27 cellular contexts compared by ENCODE assay signal in the genomic region with DNA sequence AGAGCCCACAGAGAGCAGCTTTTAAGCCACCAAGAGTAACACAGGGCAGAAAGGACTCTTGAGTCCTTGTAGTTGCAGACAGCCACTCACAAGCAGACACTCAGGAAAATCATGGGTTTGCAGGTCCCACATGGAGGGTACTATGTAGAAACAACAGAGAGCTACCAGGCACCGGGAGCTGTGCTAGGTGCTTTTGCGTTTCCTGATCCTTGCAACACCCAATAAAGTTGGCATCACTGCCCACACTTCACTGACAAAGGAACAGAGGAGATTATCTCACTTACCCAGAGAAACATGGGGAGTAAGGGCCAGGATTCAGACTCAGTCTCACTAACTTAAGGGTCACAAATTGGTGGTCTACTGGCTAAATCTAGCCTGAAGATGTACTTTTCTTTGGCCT.
"Had no signal": no experiment of that assay in that cellular context is flagged by ENCODE, and none has a peak within 500 bp of the region (broad histone marks: within the 10 kb centered on the region; RNA-seq: fewer than 3 reads in every experiment).

No MANE protein-coding gene starts in this region.

- H3K4me3 Mint-ChIP-seq: naive thymus-derived CD4-positive, alpha-beta T cell; natural killer cell treated with Interleukin-12 subunit alpha and Interleukin-12 subunit beta and Interleukin-15 and Interleukin-18, amount 100 ng/mL, for 72 hours; stimulated activated naive B cell treated with anti-CD40 and anti-IgM and Interleukin-4, amounts not matched to agents 10 μg/mL and 1 μg/mL and 100 μg/mL, for 72 hours had no signal

- H3K27ac Mint-ChIP-seq: naive thymus-derived CD4-positive, alpha-beta T cell; natural killer cell treated with Interleukin-12 subunit alpha and Interleukin-12 subunit beta and Interleukin-15 and Interleukin-18, amount 100 ng/mL, for 72 hours; progenitor cell of endocrine pancreas; stimulated activated naive B cell treated with anti-CD40 and anti-IgM and Interleukin-4, amounts not matched to agents 10 μg/mL and 1 μg/mL and 100 μg/mL, for 72 hours had no signal

- H3K36me3 ChIP-seq: left ventricle myocardium inferior, neutrophil, ovary, right atrium auricular region, stomach, thyroid gland, transverse colon, upper lobe of left lung had no signal

- ATAC-seq: left colon; mucosa of descending colon; naive thymus-derived CD4-positive, alpha-beta T cell; natural killer cell treated with Interleukin-12 subunit alpha and Interleukin-12 subunit beta and Interleukin-15 and Interleukin-18, amount 100 ng/mL, for 72 hours; sciatic nerve; stimulated activated naive B cell treated with anti-CD40 and anti-IgM and Interleukin-4, amounts not matched to agents 10 μg/mL and 1 μg/mL and 100 μg/mL, for 72 hours; stimulated activated naive CD8-positive, alpha-beta T cell treated with anti-CD3 and anti-CD28 coated beads, Interleukin-15, Interleukin-2, amounts not matched to agents 100 U/mL and 50 U/mL, for 24 hours had no signal

- H3K4me1 ChIP-seq: left ventricle myocardium inferior, right atrium auricular region, stomach, testis, thyroid gland had no signal

- H3K9me3 ChIP-seq: left ventricle myocardium inferior, mucosa of descending colon, neutrophil, ovary, right atrium auricular region, stomach, testis, thyroid gland, transverse colon, upper lobe of left lung had no signal

- FAIRE-seq: kidney had no signal

- H3K27me3 Mint-ChIP-seq: stimulated activated naive B cell treated with anti-CD40 and anti-IgM and Interleukin-4, amounts not matched to agents 10 μg/mL and 1 μg/mL and 100 μg/mL, for 72 hours had no signal

- H3K27ac ChIP-seq: left ventricle myocardium inferior, neutrophil, ovary, right atrium auricular region, skin epidermis, stomach, testis, thyroid gland, transverse colon, upper lobe of left lung had no signal

- H3K9me3 Mint-ChIP-seq: naive thymus-derived CD4-positive, alpha-beta T cell; natural killer cell treated with Interleukin-12 subunit alpha and Interleukin-12 subunit beta and Interleukin-15 and Interleukin-18, amount 100 ng/mL, for 72 hours; stimulated activated naive B cell treated with anti-CD40 and anti-IgM and Interleukin-4, amounts not matched to agents 10 μg/mL and 1 μg/mL and 100 μg/mL, for 72 hours had no signal

- DNase-seq: hippocampal formation; kidney; left colon; left ventricle myocardium inferior; midbrain; mucosa of descending colon; naive thymus-derived CD4-positive, alpha-beta T cell; occipital lobe; ovary; stimulated activated CD4-positive, alpha-beta T cell treated with anti-CD3 and anti-CD28 coated beads, Interleukin-12 subunit alpha, Interleukin-12 subunit beta, amount 100 ng/mL, for 4 hours; stimulated activated CD4-positive, alpha-beta T cell treated with anti-CD3 and anti-CD28 coated beads, Interleukin-15, amount 100 ng/mL, for 24 hours; stimulated activated CD4-positive, alpha-beta T cell treated with anti-CD3 and anti-CD28 coated beads, Interleukin-2, amount 100 ng/mL, for 24 hours; stimulated activated CD4-positive, alpha-beta T cell treated with anti-CD3 and anti-CD28 coated beads, Interleukin-4, amount 100 ng/mL, for 1 hour; stimulated activated naive B cell treated with anti-CD40 and anti-IgM and Interleukin-4, amounts not matched to agents 10 μg/mL and 1 μg/mL and 100 μg/mL, for 72 hours; stimulated activated naive CD8-positive, alpha-beta T cell treated with anti-CD3 and anti-CD28 coated beads, Interleukin-15, Interleukin-2, amounts not matched to agents 100 U/mL and 50 U/mL, for 24 hours; stomach; testis; transverse colon; upper lobe of left lung had no signal

- H3K27me3 ChIP-seq: neutrophil, ovary, right atrium auricular region, stomach, testis, thyroid gland, transverse colon, upper lobe of left lung had no signal

- H3K4me1 Mint-ChIP-seq: naive thymus-derived CD4-positive, alpha-beta T cell; stimulated activated naive B cell treated with anti-CD40 and anti-IgM and Interleukin-4, amounts not matched to agents 10 μg/mL and 1 μg/mL and 100 μg/mL, for 72 hours had no signal

- H3K4me3 ChIP-seq: left ventricle myocardium inferior, lung, mucosa of descending colon, ovary, right atrium auricular region, skin epidermis, stomach, testis, thyroid gland, transverse colon, upper lobe of left lung had no signal

- H3K36me3 Mint-ChIP-seq: natural killer cell treated with Interleukin-12 subunit alpha and Interleukin-12 subunit beta and Interleukin-15 and Interleukin-18, amount 100 ng/mL, for 72 hours; stimulated activated naive B cell treated with anti-CD40 and anti-IgM and Interleukin-4, amounts not matched to agents 10 μg/mL and 1 μg/mL and 100 μg/mL, for 72 hours had no signal
